In genomic region chr17:79811888-79812205, GRCh38 we compare ENCODE assay signal across 9 cellular contexts. TPM values are rescaled to one million over a fixed set of nuclear protein-coding genes. Genes with fewer than 3 reads are reported as not detected.
A peak's percentile ranks its signal among the peaks of the same experiment; 100 is the strongest.
DNase-seq lines count a peak whose midpoint lies in the region; ATAC-seq and TF ChIP-seq lines count a peak whose summit lies in the region.
"Had no signal": no experiment of that assay in that cellular context is flagged by ENCODE, and none has a peak within 500 bp of the region (broad histone marks: within the 10 kb centered on the region; RNA-seq: fewer than 3 reads in every experiment).

No MANE protein-coding gene starts in this region.

- H3K27me3 ChIP-seq in CD4-positive, CD25-positive, alpha-beta regulatory T cell (ENCODE audit: control insufficient read depth, insufficient read depth, low read length), result peaks cover 37% of the 10 kb centered on the region
- H3K27me3 ChIP-seq in H9 (ENCODE audit: insufficient read depth, low read length) (peaks cover 81% of the 10 kb centered on the region), esophagus squamous epithelium (peaks cover 56 to 100% (median 69%) of the 10 kb centered on the region in 4 donors)

- no peak for DNase-seq in CD4-positive, CD25-positive, alpha-beta regulatory T cell
- DNase-seq in H9 (peak; percentile 67), esophagus squamous epithelium (lab: John Stamatoyannopoulos, UW) (no peak), OCI-M1 (lab: John Stamatoyannopoulos, UW) (no peak)
- DNase-seq in activated naive CD8-positive, alpha-beta T cell treated with anti-CD3 and anti-CD28 coated beads, Interleukin-2, amount 10 ng/mL, durations not matched to agents 7 days and 5 days, result no peak
- DNase-seq in naive thymus-derived CD8-positive, alpha-beta T cell, result no peak
- no peak for DNase-seq in stimulated activated CD4-positive, alpha-beta T cell treated with anti-CD3 and anti-CD28 coated beads, Interleukin-2, amount 100 ng/mL, for 24 hours
- DNase-seq: NCI-H1048 had no signal

- H3K27ac ChIP-seq in CD4-positive, CD25-positive, alpha-beta regulatory T cell (ENCODE audit: insufficient read depth, low read length, poor library complexity, severe bottlenecking), result no peak overlapping the region
- no peak overlapping the region for H3K27ac ChIP-seq in H9 (ENCODE audit: insufficient read length, low read depth, low read length)
- no peak overlapping the region for H3K27ac ChIP-seq in esophagus squamous epithelium
- H3K27ac ChIP-seq: ascending aorta had no signal

- no peaks in the 10 kb centered on the region for H3K36me3 Mint-ChIP-seq in CD4-positive, CD25-positive, alpha-beta regulatory T cell
- H3K36me3 Mint-ChIP-seq in H9 (ENCODE audit: insufficient read depth in 1 of 3, low read depth in 3 of 3), result no peaks in the 10 kb centered on the region; a peak in 1 of 7 replicates
- no peaks in the 10 kb centered on the region for H3K36me3 Mint-ChIP-seq in activated naive CD8-positive, alpha-beta T cell treated with anti-CD3 and anti-CD28 coated beads, Interleukin-2, amount 10 ng/mL, durations not matched to agents 7 days and 5 days
- H3K36me3 Mint-ChIP-seq in naive thymus-derived CD8-positive, alpha-beta T cell, result peaks cover 0 to 2% (median 0%) of the 10 kb centered on the region in 3 donors

- H2BK120ac ChIP-seq in H9 (ENCODE audit: low read depth, low read length, poor library complexity, severe bottlenecking), result peak overlapping the region; percentile 40

- no peaks in the 10 kb centered on the region for H3K9me3 ChIP-seq in CD4-positive, CD25-positive, alpha-beta regulatory T cell (ENCODE audit: control insufficient read depth in 2 of 2, low read length in 2 of 2)
- H3K9me3 ChIP-seq in H9 (ENCODE audit: control insufficient read depth, low read depth, low read length) (no peaks in the 10 kb centered on the region), esophagus squamous epithelium (no peaks in the 10 kb centered on the region)
- H3K9me3 ChIP-seq: ascending aorta had no signal

- H3K4me2 ChIP-seq in H9 (ENCODE audit: insufficient read depth, insufficient read length, low read length), result peak overlapping the region; percentile 50

- peaks cover 74% of the 10 kb centered on the region for H3K27me3 Mint-ChIP-seq in CD4-positive, CD25-positive, alpha-beta regulatory T cell
- H3K27me3 Mint-ChIP-seq in H9 (ENCODE audit: low read depth), result peaks cover 91% of the 10 kb centered on the region
- H3K27me3 Mint-ChIP-seq in activated naive CD8-positive, alpha-beta T cell treated with anti-CD3 and anti-CD28 coated beads, Interleukin-2, amount 10 ng/mL, durations not matched to agents 7 days and 5 days, result peaks cover 63% of the 10 kb centered on the region
- H3K27me3 Mint-ChIP-seq in naive thymus-derived CD8-positive, alpha-beta T cell, result peaks cover 35 to 78% (median 46%) of the 10 kb centered on the region in 5 donors

- no peak overlapping the region for H2BK20ac ChIP-seq in H9 (ENCODE audit: low read depth, low read length, poor library complexity, severe bottlenecking)

- H2AFZ ChIP-seq in H9 (ENCODE audit: low read length), result no peak overlapping the region

- H4K91ac ChIP-seq in H9 (ENCODE audit: insufficient read length, low read depth, low read length), result no peak overlapping the region

- POLR2A ChIA-PET in activated naive CD8-positive, alpha-beta T cell treated with anti-CD3 and anti-CD28 coated beads, Interleukin-2, amount 10 ng/mL, durations not matched to agents 7 days and 5 days (lab: Charles Lee), result interaction anchor here (0.7 to 7.8 kb wide), 6 partner anchors 10 to 185 kb away, joined by 3 to 76 read pairs (median 8); partner anchors contain the start of genes CBX4 and CBX8
- POLR2A ChIA-PET in naive thymus-derived CD8-positive, alpha-beta T cell (lab: Charles Lee), result interaction anchor here (2.5 to 8.5 kb wide), 4 partner anchors 13 to 29 kb away, joined by 7 to 90 read pairs (median 61); partner anchors contain the start of genes CBX4 and CBX8

- H4K5ac ChIP-seq in H9 (ENCODE audit: insufficient read length, low read depth, low read length), result no peak overlapping the region

- H3K4ac ChIP-seq in H9 (ENCODE audit: low read depth, low read length), result no peak overlapping the region

- no peak overlapping the region for H3K56ac ChIP-seq in H9 (ENCODE audit: insufficient read length, low read depth, low read length)

- no peak overlapping the region for H3K14ac ChIP-seq in H9 (ENCODE audit: insufficient read depth, low read length)

- WGBS in H9 (ENCODE audit: extremely low coverage, insufficient read length, low lambda C conversion rate), result no CpG with 5 or more reads among the region's 14 CpGs
- WGBS in esophagus squamous epithelium, 2 donors, result 0 to 3% methylated on average over 3 to 9 of the region's 14 CpGs

- H3K4me1 Mint-ChIP-seq in CD4-positive, CD25-positive, alpha-beta regulatory T cell, result peaks cover 0 to 41% (median 18%) of the 10 kb centered on the region in 4 donors
- H3K4me1 Mint-ChIP-seq in H9, result peaks cover 34 to 43% of the 10 kb centered on the region in 2 experiments
- peaks cover 20% of the 10 kb centered on the region for H3K4me1 Mint-ChIP-seq in activated naive CD8-positive, alpha-beta T cell treated with anti-CD3 and anti-CD28 coated beads, Interleukin-2, amount 10 ng/mL, durations not matched to agents 7 days and 5 days
- H3K4me1 Mint-ChIP-seq in naive thymus-derived CD8-positive, alpha-beta T cell, result peaks cover 14 to 38% (median 34%) of the 10 kb centered on the region in 4 donors

- H3T11ph ChIP-seq in H9 (ENCODE audit: low read length), result no peak overlapping the region

- peaks cover 5% of the 10 kb centered on the region for H3K23me2 ChIP-seq in H9 (ENCODE audit: insufficient read length, low read depth, low read length, poor library complexity, severe bottlenecking)

- H3K9ac ChIP-seq in H9 (ENCODE audit: extremely low read depth, insufficient read length, low read length), result no peak overlapping the region

- H2AK5ac ChIP-seq in H9 (ENCODE audit: insufficient read length, low read length), result no peak overlapping the region

- TF ChIP-seq POLR2A in esophagus squamous epithelium (IDR thresholded peaks at IDR 0.05), result no peak

- TF ChIP-seq CTCF in H9 (conservative IDR thresholded peaks at IDR 0.05) (no peak), esophagus squamous epithelium (IDR thresholded peaks at IDR 0.05) (no peak)

- no peaks in the 10 kb centered on the region for H3K79me2 ChIP-seq in H9 (ENCODE audit: insufficient read depth, low read length)

- H3K79me1 ChIP-seq in H9 (ENCODE audit: insufficient read depth, low read depth, low read length, poor library complexity, severe bottlenecking), result no peaks in the 10 kb centered on the region

- peak overlapping the region in 3 of 4 donors; percentile 73 to 74 (median 74) for H3K4me3 Mint-ChIP-seq in CD4-positive, CD25-positive, alpha-beta regulatory T cell
- H3K4me3 Mint-ChIP-seq in H9, result peak overlapping the region; percentile 39 to 75
- peak overlapping the region; percentile 28 for H3K4me3 Mint-ChIP-seq in activated naive CD8-positive, alpha-beta T cell treated with anti-CD3 and anti-CD28 coated beads, Interleukin-2, amount 10 ng/mL, durations not matched to agents 7 days and 5 days
- H3K4me3 Mint-ChIP-seq in naive thymus-derived CD8-positive, alpha-beta T cell, result peak overlapping the region; percentile 26 to 79 (median 60)

- H4K20me1 ChIP-seq in H9 (ENCODE audit: control insufficient read depth, insufficient read depth, insufficient read length), result no peaks in the 10 kb centered on the region

- no peak overlapping the region for H2BK12ac ChIP-seq in H9 (ENCODE audit: insufficient read length, low read depth, low read length)

- no peaks in the 10 kb centered on the region for H3K36me3 ChIP-seq in CD4-positive, CD25-positive, alpha-beta regulatory T cell (ENCODE audit: control insufficient read depth, insufficient read depth, low read length)
- H3K36me3 ChIP-seq in esophagus squamous epithelium, result no peaks in the 10 kb centered on the region
- H3K36me3 ChIP-seq: ascending aorta had no signal

- peaks cover 0 to 10% (median 0%) of the 10 kb centered on the region in 7 donors for H3K9me3 Mint-ChIP-seq in CD4-positive, CD25-positive, alpha-beta regulatory T cell
- H3K9me3 Mint-ChIP-seq in H9, result peaks cover 5 to 11% of the 10 kb centered on the region in 2 experiments; a peak in 3 of 5 replicates
- H3K9me3 Mint-ChIP-seq in activated naive CD8-positive, alpha-beta T cell treated with anti-CD3 and anti-CD28 coated beads, Interleukin-2, amount 10 ng/mL, durations not matched to agents 7 days and 5 days, result no peaks in the 10 kb centered on the region
- peaks cover 0 to 2% (median 0%) of the 10 kb centered on the region in 9 donors for H3K9me3 Mint-ChIP-seq in naive thymus-derived CD8-positive, alpha-beta T cell

- H3K18ac ChIP-seq in H9 (ENCODE audit: insufficient read length, low read depth, low read length), result peak overlapping the region; percentile 80

- H2BK5ac ChIP-seq in H9 (ENCODE audit: insufficient read length, low read length), result no peak overlapping the region

- no peak overlapping the region for H3K4me3 ChIP-seq in CD4-positive, CD25-positive, alpha-beta regulatory T cell (ENCODE audit: low read depth, low read length)
- H3K4me3 ChIP-seq in esophagus squamous epithelium, result peak overlapping the region in 1 of 4 donors; percentile 44

- no peak overlapping the region for H2BK15ac ChIP-seq in H9 (ENCODE audit: low read depth, low read length)

- no peak overlapping the region for H3K23ac ChIP-seq in H9 (ENCODE audit: insufficient read length, low read depth, low read length)

- H3K4me1 ChIP-seq in CD4-positive, CD25-positive, alpha-beta regulatory T cell (ENCODE audit: control insufficient read depth, insufficient read depth, low read length, poor library complexity, severe bottlenecking), result peaks cover 46% of the 10 kb centered on the region
- H3K4me1 ChIP-seq in H9 (ENCODE audit: insufficient read depth, low read length) (no peaks in the 10 kb centered on the region), esophagus squamous epithelium (peaks cover 47 to 74% (median 68%) of the 10 kb centered on the region in 3 donors)

- ATAC-seq in CD4-positive, CD25-positive, alpha-beta regulatory T cell (ENCODE audit: low read depth in 2 of 2), result no peak
- no peak for ATAC-seq in activated naive CD8-positive, alpha-beta T cell treated with anti-CD3 and anti-CD28 coated beads, Interleukin-2, amount 10 ng/mL, durations not matched to agents 7 days and 5 days (ENCODE audit: low read depth)
- ATAC-seq in naive thymus-derived CD8-positive, alpha-beta T cell, result no peak

- intact Hi-C loops in esophagus squamous epithelium (cut with DNase I), result no loop called here

- H3K27ac Mint-ChIP-seq in CD4-positive, CD25-positive, alpha-beta regulatory T cell, result peak overlapping the region in 1 of 3 donors; percentile 14
- no peak overlapping the region for H3K27ac Mint-ChIP-seq in H9
- H3K27ac Mint-ChIP-seq in activated naive CD8-positive, alpha-beta T cell treated with anti-CD3 and anti-CD28 coated beads, Interleukin-2, amount 10 ng/mL, durations not matched to agents 7 days and 5 days, result no peak overlapping the region
- H3K27ac Mint-ChIP-seq in naive thymus-derived CD8-positive, alpha-beta T cell, result peak overlapping the region in 3 of 10 donors; percentile 41 to 66 (median 43)

- no peak overlapping the region for H4K8ac ChIP-seq in H9 (replicated peaks; ENCODE audit: insufficient read length, low read depth, low read length)

RNA-seq across cellular contexts. Expression of gene CBX8, which starts 15.0 kb away (rescaled TPM):
- 3.4 TPM for total RNA-seq in CD4-positive, CD25-positive, alpha-beta regulatory T cell
- polyA plus RNA-seq in CD4-positive, CD25-positive, alpha-beta regulatory T cell, result 1 to 10 TPM in 2 of 4 donors, under 1 TPM in 2; 0.30 to 1.7 (median 0.87) TPM
- total RNA-seq in H9 (2021), result 1.2 and 2.9 TPM in 2 replicates
- 1 to 10 TPM; 4.9 to 5.5 TPM for total RNA-seq in activated naive CD8-positive, alpha-beta T cell treated with anti-CD3 and anti-CD28 coated beads, Interleukin-2, amount 10 ng/mL, durations not matched to agents 7 days and 5 days
- total RNA-seq in naive thymus-derived CD8-positive, alpha-beta T cell, result 1 to 10 TPM; 2.0 to 2.4 TPM
- 1 to 10 TPM in 1 of 3 donors, under 1 TPM in 2; 0.13 to 1.4 (median 0.77) TPM for polyA plus RNA-seq in naive thymus-derived CD8-positive, alpha-beta T cell
- 1 to 10 TPM; 2.3 to 4.7 (median 2.6) TPM for total RNA-seq in esophagus squamous epithelium

RNA-seq across cellular contexts. Expression of gene CBX4, which starts 27.4 kb away (rescaled TPM):
- 137 TPM for total RNA-seq in CD4-positive, CD25-positive, alpha-beta regulatory T cell
- polyA plus RNA-seq in CD4-positive, CD25-positive, alpha-beta regulatory T cell, result 10 to 100 TPM in 1 of 4 donors, 1 to 10 TPM in 3; 2.9 to 10.0 (median 4.6) TPM
- 5.1 and 6.2 TPM in 2 replicates for total RNA-seq in H9 (2021)
- 10 to 100 TPM; 53.8 to 54.4 TPM for total RNA-seq in activated naive CD8-positive, alpha-beta T cell treated with anti-CD3 and anti-CD28 coated beads, Interleukin-2, amount 10 ng/mL, durations not matched to agents 7 days and 5 days
- total RNA-seq in naive thymus-derived CD8-positive, alpha-beta T cell, result 10 to 100 TPM; 78.6 to 80.7 TPM
- 10 to 100 TPM in 1 of 3 donors, 1 to 10 TPM in 2; 4.3 to 16.0 (median 9.3) TPM for polyA plus RNA-seq in naive thymus-derived CD8-positive, alpha-beta T cell
- total RNA-seq in esophagus squamous epithelium, result 10 to 100 TPM in 3 of 4 donors, 1 to 10 TPM in 1; 9.0 to 26.3 (median 17.1) TPM

RNA-seq across cellular contexts. Expression of gene CBX2, which starts 33.9 kb away (rescaled TPM):
- 0.81 TPM for total RNA-seq in CD4-positive, CD25-positive, alpha-beta regulatory T cell
- polyA plus RNA-seq in CD4-positive, CD25-positive, alpha-beta regulatory T cell, result under 1 TPM in 2 of 4 donors, not detected in 2; 0.11 to 0.17 TPM
- total RNA-seq in H9 (2021) (77.4 and 79.4 TPM in 2 replicates), esophagus squamous epithelium (10 to 100 TPM in 2 of 4 donors, 1 to 10 TPM in 2; 4.6 to 12.9 (median 8.7) TPM)
- 1 to 10 TPM; 9.2 to 9.6 TPM for total RNA-seq in activated naive CD8-positive, alpha-beta T cell treated with anti-CD3 and anti-CD28 coated beads, Interleukin-2, amount 10 ng/mL, durations not matched to agents 7 days and 5 days
- total RNA-seq in naive thymus-derived CD8-positive, alpha-beta T cell, result 1 to 10 TPM; 1.2 to 1.6 TPM
- polyA plus RNA-seq in naive thymus-derived CD8-positive, alpha-beta T cell, result under 1 TPM; 0.16 to 0.60 (median 0.46) TPM
